ENCODE assay signal across 8 cellular contexts in the genomic region with DNA sequence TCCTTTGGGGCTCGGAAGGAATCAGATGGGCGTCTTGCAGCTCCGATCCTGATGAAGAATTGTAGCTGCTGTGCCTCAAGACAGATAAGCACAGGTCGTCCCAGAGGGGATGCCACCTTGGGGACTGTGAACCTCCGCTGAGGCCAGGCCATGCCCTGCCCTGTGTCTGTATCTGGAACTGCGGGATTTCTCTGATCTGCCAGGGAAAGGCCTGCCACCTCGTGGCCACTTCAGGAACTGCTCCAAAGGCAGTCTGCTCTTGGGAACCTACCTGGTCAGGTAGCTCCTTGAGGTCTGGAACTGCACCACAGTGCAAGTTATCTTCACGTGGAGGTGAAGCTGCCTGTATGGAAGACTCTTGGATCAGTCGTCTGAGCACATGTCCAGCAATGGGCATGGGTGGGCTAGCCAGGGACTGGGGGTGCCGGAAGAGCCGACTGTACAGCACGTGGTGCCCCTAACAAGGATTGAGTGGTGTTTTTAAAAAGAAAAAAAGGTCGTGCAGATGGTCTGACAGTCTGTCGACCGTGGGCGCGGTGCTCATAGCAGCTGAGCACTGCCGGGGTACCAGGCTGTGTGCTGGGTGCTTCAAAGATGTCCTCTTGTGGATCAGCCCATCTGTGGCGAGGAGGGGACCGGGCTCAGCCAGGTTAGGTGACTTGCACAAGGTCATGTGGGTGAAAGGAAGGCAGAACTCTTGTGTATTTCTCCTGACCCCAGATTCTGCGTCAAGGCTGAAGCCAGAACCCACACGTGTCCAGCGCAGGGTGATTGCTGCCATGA. TPM values are rescaled to one million over a fixed set of nuclear protein-coding genes. Genes with fewer than 3 reads are reported as not detected.
DNase-seq lines count a peak whose midpoint lies in the region; ATAC-seq and TF ChIP-seq lines count a peak whose summit lies in the region.

No MANE protein-coding gene starts in this region.

- TF ChIP-seq CTCF in AG09309 (IDR thresholded peaks at IDR 0.05; ENCODE audit: control insufficient read depth, insufficient read depth, low read depth, low read length, missing control alignments) = peak; percentile 97

- CTCF ChIA-PET in activated CD4-positive, alpha-beta memory T cell treated with anti-CD3 and anti-CD28 coated beads, Interleukin-2, amount 10 ng/mL, durations not matched to agents 7 days and 5 days (lab: Charles Lee) = interaction anchor here (0.5 to 8.1 kb wide), 27 partner anchors 8 to 390 kb away, joined by 3 to 127 read pairs (median 4); partner anchors contain the start of genes TADA2B and TBC1D14

- no peak for DNase-seq in AG09309 (ENCODE audit: low read depth)
- peak; percentile 34 for DNase-seq in NCI-H82 treated with DMSO at 0.1 percent for 48 hours (lab: John Stamatoyannopoulos, UW; ENCODE audit: unreplicated experiment)
- peak; percentile 88 for DNase-seq in activated CD4-positive, alpha-beta memory T cell treated with anti-CD3 and anti-CD28 coated beads, Interleukin-2, amount 10 ng/mL, durations not matched to agents 7 days and 5 days
- peak; percentile 84 for DNase-seq in effector CD4-positive, alpha-beta T cell
- DNase-seq in memory B cell (ENCODE audit: low spot score in 2 of 2) = peak; percentile 91 to 92
- DNase-seq in stimulated activated CD8-positive, alpha-beta memory T cell treated with anti-CD3 and anti-CD28 coated beads, Interleukin-15, amount 100 ng/mL, for 48 hours (ENCODE audit: low read depth in 2 of 2) = peak; percentile 70 to 71

- H3K27me3 Mint-ChIP-seq in activated CD4-positive, alpha-beta memory T cell treated with anti-CD3 and anti-CD28 coated beads, Interleukin-2, amount 10 ng/mL, durations not matched to agents 7 days and 5 days = peaks cover 16% of the 10 kb centered on the region
- peaks cover 2% of the 10 kb centered on the region for H3K27me3 Mint-ChIP-seq in memory B cell

- H3K9me3 Mint-ChIP-seq in activated CD4-positive, alpha-beta memory T cell treated with anti-CD3 and anti-CD28 coated beads, Interleukin-2, amount 10 ng/mL, durations not matched to agents 7 days and 5 days = no peaks in the 10 kb centered on the region
- H3K9me3 Mint-ChIP-seq in memory B cell = no peaks in the 10 kb centered on the region

- no peak overlapping the region for H3K27ac Mint-ChIP-seq in activated CD4-positive, alpha-beta memory T cell treated with anti-CD3 and anti-CD28 coated beads, Interleukin-2, amount 10 ng/mL, durations not matched to agents 7 days and 5 days
- H3K27ac Mint-ChIP-seq in memory B cell = no peak overlapping the region

- H3K36me3 Mint-ChIP-seq in activated CD4-positive, alpha-beta memory T cell treated with anti-CD3 and anti-CD28 coated beads, Interleukin-2, amount 10 ng/mL, durations not matched to agents 7 days and 5 days (ENCODE audit: low read depth) = peaks cover 6% of the 10 kb centered on the region
- H3K36me3 Mint-ChIP-seq in memory B cell = no peaks in the 10 kb centered on the region

- POLR2A ChIA-PET in activated CD4-positive, alpha-beta memory T cell treated with anti-CD3 and anti-CD28 coated beads, Interleukin-2, amount 10 ng/mL, durations not matched to agents 7 days and 5 days (lab: Charles Lee) = interaction anchor here (1.1 to 7.8 kb wide), 5 partner anchors 25 to 350 kb away, joined by 3 to 187 read pairs (median 5); partner anchors contain the start of genes TADA2B and TBC1D14

- ATAC-seq in GM18520 (IDR thresholded peaks at IDR 0.05; ENCODE audit: unreplicated experiment) (peak; percentile 28), HG03520 (IDR thresholded peaks at IDR 0.05; ENCODE audit: unreplicated experiment) (peak; percentile 28), memory B cell (ENCODE audit: low read depth) (peak; percentile 23)

- H3K4me3 Mint-ChIP-seq in activated CD4-positive, alpha-beta memory T cell treated with anti-CD3 and anti-CD28 coated beads, Interleukin-2, amount 10 ng/mL, durations not matched to agents 7 days and 5 days = no peak overlapping the region
- H3K4me3 Mint-ChIP-seq in memory B cell = no peak overlapping the region

- H3K4me1 Mint-ChIP-seq in activated CD4-positive, alpha-beta memory T cell treated with anti-CD3 and anti-CD28 coated beads, Interleukin-2, amount 10 ng/mL, durations not matched to agents 7 days and 5 days = peaks cover 38% of the 10 kb centered on the region
- peaks cover 21% of the 10 kb centered on the region for H3K4me1 Mint-ChIP-seq in memory B cell

- H3K4me3 ChIP-seq in AG09309 (ENCODE audit: control insufficient read depth, low read depth, low read length) = no peak overlapping the region

RNA-seq across cellular contexts. Expression of gene GRPEL1, which starts 3.1 kb away (rescaled TPM):
- total RNA-seq in activated CD4-positive, alpha-beta memory T cell treated with anti-CD3 and anti-CD28 coated beads, Interleukin-2, amount 10 ng/mL, durations not matched to agents 7 days and 5 days = 10 to 100 TPM; 39.8 to 40.0 TPM

RNA-seq across cellular contexts. Expression of gene TADA2B, which starts 27.7 kb away (rescaled TPM):
- total RNA-seq in activated CD4-positive, alpha-beta memory T cell treated with anti-CD3 and anti-CD28 coated beads, Interleukin-2, amount 10 ng/mL, durations not matched to agents 7 days and 5 days = 10 to 100 TPM; 26.6 to 27.3 TPM
